In the genomic region with DNA sequence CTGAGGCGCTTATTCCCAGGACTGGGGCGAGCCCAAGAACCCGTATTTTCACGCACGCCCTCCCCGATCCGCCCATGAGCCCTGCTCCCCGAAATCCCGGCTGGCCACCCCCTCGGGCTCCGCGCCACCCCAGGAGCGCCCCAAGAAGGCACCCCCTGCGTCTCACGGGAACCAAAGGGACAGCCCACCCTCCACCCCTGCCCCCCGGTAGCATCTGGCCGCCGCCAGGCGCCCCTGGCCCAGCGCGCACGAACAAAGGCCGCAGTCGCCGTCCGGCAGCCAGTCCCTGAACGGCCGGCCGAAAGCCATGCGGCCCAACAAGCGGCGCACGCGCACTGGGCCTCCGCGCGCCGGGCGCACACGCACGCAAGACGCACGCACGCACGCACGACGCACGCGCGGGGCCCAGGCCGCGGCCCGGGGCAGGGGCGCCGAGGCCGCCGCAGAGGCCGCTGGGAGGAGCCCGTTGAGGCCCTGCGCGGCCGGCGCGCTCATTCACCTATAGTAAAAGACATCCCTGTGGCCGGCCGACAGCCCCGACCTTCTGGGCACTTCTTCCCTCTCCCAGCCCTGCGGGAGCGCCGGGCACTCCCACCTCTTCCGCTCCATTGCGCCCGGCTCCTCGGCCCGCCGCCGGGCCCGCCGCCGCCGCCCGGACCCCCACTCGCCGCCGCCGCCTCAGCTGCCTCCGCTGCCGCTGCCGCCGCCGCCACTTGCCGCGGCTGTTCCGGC, we compare ENCODE assay signal across 1 cellular context.
A peak's percentile ranks its signal among the peaks of the same experiment; 100 is the strongest.
TF ChIP-seq lines count a peak whose summit lies in the region.

No MANE protein-coding gene starts in this region.

TF ChIP-seq in K562, 482 proteins besides CTCF, POLR2A, EP300 and RAD21 (continued from another document and continues in another):
- TF ChIP-seq TAF7 (tag; IDR thresholded peaks at IDR 0.05) (peak; percentile 59), ZNF134 (CRISPR knock-in tag; conservative IDR thresholded peaks at IDR 0.05) (no peak), E2F4 (CRISPR knock-in tag; IDR thresholded peaks at IDR 0.05; ENCODE audit: low read depth) (no peak), ZNF717 (CRISPR knock-in tag; IDR thresholded peaks at IDR 0.05) (no peak), TCFL5 (CRISPR knock-in tag; conservative IDR thresholded peaks at IDR 0.05) (no peak), RHOXF2B (CRISPR knock-in tag; conservative IDR thresholded peaks at IDR 0.05) (no peak), MTA1 (IDR thresholded peaks at IDR 0.05; ENCODE audit: borderline replicate concordance) (no peak), ZNF79 (CRISPR knock-in tag; IDR thresholded peaks at IDR 0.05; ENCODE audit: low read depth) (no peak), HBP1 (CRISPR knock-in tag; IDR thresholded peaks at IDR 0.05) (peak; percentile 75; the same call in 1 of the 2 replicates), TFAM (CRISPR knock-in tag; conservative IDR thresholded peaks at IDR 0.05) (no peak), GMEB1 (CRISPR knock-in tag; IDR thresholded peaks at IDR 0.05) (peak; percentile 99), GABPA (tag; conservative IDR thresholded peaks at IDR 0.05; ENCODE audit: low read depth) (0 out of 2 replicates have a peak, but pooled peaks have one; percentile 26), SMARCE1 (IDR thresholded peaks at IDR 0.05) (no peak), REST (CRISPR knock-in tag; IDR thresholded peaks at IDR 0.05; ENCODE audit: low read depth) (peak; percentile 67; the same call in 1 of the 2 replicates), SIN3B (IDR thresholded peaks at IDR 0.05; ENCODE audit: low read depth) (peak; percentile 62), SAP30 (IDR thresholded peaks at IDR 0.05; ENCODE audit: borderline replicate concordance, insufficient read depth, low read depth, low read length, poor library complexity, severe bottlenecking) (peak; percentile 61), RCOR1 (IDR thresholded peaks at IDR 0.05; ENCODE audit: borderline replicate concordance in 1 of 2, low read depth in 2 of 2, low read length in 2 of 2) (no peak), BRD4 (IDR thresholded peaks at IDR 0.05) (peak; percentile 52; the same call in 1 of the 2 replicates), ZNF57 (CRISPR knock-in tag; IDR thresholded peaks at IDR 0.05) (no peak), TFAP4 (CRISPR knock-in tag; IDR thresholded peaks at IDR 0.05; ENCODE audit: borderline replicate concordance) (peak; percentile 62; the same call in 1 of the 2 replicates), OTX1 (CRISPR knock-in tag; IDR thresholded peaks at IDR 0.05) (0 out of 2 replicates have a peak, but pooled peaks have one; percentile 44), SMAD2 (IDR thresholded peaks at IDR 0.05; ENCODE audit: low read depth, low read length) (no peak), TAF1 (IDR thresholded peaks at IDR 0.05; ENCODE audit: control insufficient read depth, extremely low read depth, insufficient read depth, low read length, severe bottlenecking) (peak; percentile 82), CCNT2 (IDR thresholded peaks at IDR 0.05; ENCODE audit: borderline replicate concordance, extremely low read depth, insufficient read length, low read depth, low read length) (peak; percentile 64), TARDBP (IDR thresholded peaks at IDR 0.05) (peak; percentile 17; the same call in 1 of the 2 replicates)
- TF ChIP-seq, protein P1, sequence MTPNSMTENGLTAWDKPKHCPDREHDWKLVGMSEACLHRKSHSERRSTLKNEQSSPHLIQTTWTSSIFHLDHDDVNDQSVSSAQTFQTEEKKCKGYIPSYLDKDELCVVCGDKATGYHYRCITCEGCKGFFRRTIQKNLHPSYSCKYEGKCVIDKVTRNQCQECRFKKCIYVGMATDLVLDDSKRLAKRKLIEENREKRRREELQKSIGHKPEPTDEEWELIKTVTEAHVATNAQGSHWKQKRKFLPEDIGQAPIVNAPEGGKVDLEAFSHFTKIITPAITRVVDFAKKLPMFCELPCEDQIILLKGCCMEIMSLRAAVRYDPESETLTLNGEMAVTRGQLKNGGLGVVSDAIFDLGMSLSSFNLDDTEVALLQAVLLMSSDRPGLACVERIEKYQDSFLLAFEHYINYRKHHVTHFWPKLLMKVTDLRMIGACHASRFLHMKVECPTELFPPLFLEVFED (CRISPR knock-in tag; conservative IDR thresholded peaks at IDR 0.05), result peak; percentile 63; the same call in 1 of the 2 replicates
- TF ChIP-seq, protein P2, sequence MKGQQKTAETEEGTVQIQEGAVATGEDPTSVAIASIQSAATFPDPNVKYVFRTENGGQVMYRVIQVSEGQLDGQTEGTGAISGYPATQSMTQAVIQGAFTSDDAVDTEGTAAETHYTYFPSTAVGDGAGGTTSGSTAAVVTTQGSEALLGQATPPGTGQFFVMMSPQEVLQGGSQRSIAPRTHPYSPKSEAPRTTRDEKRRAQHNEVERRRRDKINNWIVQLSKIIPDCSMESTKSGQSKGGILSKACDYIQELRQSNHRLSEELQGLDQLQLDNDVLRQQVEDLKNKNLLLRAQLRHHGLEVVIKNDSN (CRISPR knock-in tag; IDR thresholded peaks at IDR 0.05), result 0 out of 2 replicates have a peak, but pooled peaks have one; percentile 27
- TF ChIP-seq, protein P3, sequence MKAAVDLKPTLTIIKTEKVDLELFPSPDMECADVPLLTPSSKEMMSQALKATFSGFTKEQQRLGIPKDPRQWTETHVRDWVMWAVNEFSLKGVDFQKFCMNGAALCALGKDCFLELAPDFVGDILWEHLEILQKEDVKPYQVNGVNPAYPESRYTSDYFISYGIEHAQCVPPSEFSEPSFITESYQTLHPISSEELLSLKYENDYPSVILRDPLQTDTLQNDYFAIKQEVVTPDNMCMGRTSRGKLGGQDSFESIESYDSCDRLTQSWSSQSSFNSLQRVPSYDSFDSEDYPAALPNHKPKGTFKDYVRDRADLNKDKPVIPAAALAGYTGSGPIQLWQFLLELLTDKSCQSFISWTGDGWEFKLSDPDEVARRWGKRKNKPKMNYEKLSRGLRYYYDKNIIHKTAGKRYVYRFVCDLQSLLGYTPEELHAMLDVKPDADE (conservative IDR thresholded peaks at IDR 0.05; ENCODE audit: control insufficient read depth, low read depth, low read length), result peak; percentile 41; the same call in 1 of the 2 replicates
